In the genomic region with DNA sequence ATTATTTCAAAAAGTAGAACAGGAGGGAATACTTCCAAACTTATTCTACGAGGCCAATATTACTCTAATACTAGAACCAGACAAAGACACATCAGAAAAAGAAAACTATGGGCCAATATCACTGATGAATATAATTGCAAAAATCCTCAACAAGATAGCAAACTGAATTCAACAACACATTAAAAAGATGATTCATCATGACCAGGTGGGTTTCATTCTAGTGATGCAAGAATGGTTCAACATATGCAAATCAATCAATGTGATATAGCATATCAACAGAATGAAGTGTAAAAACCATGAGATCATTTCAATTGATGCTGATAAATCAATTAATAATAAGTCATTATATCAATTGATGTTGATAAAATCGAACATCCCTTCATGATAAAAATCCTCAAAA, we compare ENCODE assay signal across 21 cellular contexts. TPM values are rescaled to one million over a fixed set of nuclear protein-coding genes. Genes with fewer than 3 reads are reported as not detected.
DNase-seq lines count a peak whose midpoint lies in the region; ATAC-seq and TF ChIP-seq lines count a peak whose summit lies in the region.
"Had no signal": no experiment of that assay in that cellular context is flagged by ENCODE, and none has a peak within 500 bp of the region (broad histone marks: within the 10 kb centered on the region; RNA-seq: fewer than 3 reads in every experiment).

No MANE protein-coding gene starts in this region.

- H4K91ac ChIP-seq in trophoblast cell (ENCODE audit: low read depth, low read length) = no peak overlapping the region

- H3K4me1 ChIP-seq in mammary epithelial cell (ENCODE audit: insufficient read depth, low read length) (no peaks in the 10 kb centered on the region), breast epithelium (no peaks in the 10 kb centered on the region), trophoblast cell (ENCODE audit: control insufficient read depth in 1 of 2, insufficient read depth in 2 of 2, low read length in 2 of 2) (no peaks in the 10 kb centered on the region)

- no peak overlapping the region for H4K12ac ChIP-seq in trophoblast cell (ENCODE audit: low read depth, low read length)

- no peaks in the 10 kb centered on the region for H3K79me1 ChIP-seq in trophoblast cell (ENCODE audit: low read length)

- H2BK5ac ChIP-seq in trophoblast cell (ENCODE audit: low read depth, low read length, poor library complexity) = no peak overlapping the region

- no peak overlapping the region for H2AK5ac ChIP-seq in trophoblast cell (ENCODE audit: low read length)

- no peak overlapping the region for H3K23ac ChIP-seq in trophoblast cell (ENCODE audit: low read length)

- H2BK120ac ChIP-seq in trophoblast cell (ENCODE audit: insufficient read depth, low read length, poor library complexity) = no peak overlapping the region

- in situ Hi-C loops in mammary epithelial cell (cut with MboI; ENCODE audit: low sequenced_read_pairs in 2 of 2) = loop anchor here in 1 of 2 donors (10.0 kb wide), 2 partner anchors 176 to 596 kb away; no protein-coding TSS in a partner anchor

- dilution Hi-C loops in mammary epithelial cell (cut with HindIII; ENCODE audit: low sequenced_read_pairs) = loop anchor here (25.0 kb wide), 1 partner anchor 461 kb away; no protein-coding TSS in a partner anchor

- no TSS peak for BruUV-seq in mammary epithelial cell (replicated peaks; lab: Mats Ljungman, UMichigan)

- H3K18ac ChIP-seq in trophoblast cell (ENCODE audit: low read length) = no peak overlapping the region

- H3K9me3 ChIP-seq in mammary epithelial cell (replicated peaks; ENCODE audit: insufficient read depth, low read length) (no peaks in the 10 kb centered on the region), breast epithelium (no peaks in the 10 kb centered on the region), trophoblast cell (ENCODE audit: insufficient read depth, low read depth, low read length) (peaks cover 2% of the 10 kb centered on the region)

- H4K8ac ChIP-seq in trophoblast cell (ENCODE audit: low read depth, low read length) = no peak overlapping the region

- intact Hi-C loops in mammary epithelial cell (cut with micrococcal nuclease) = loop anchor here (10.0 kb wide), 2 partner anchors 526 to 1886 kb away; no protein-coding TSS in a partner anchor
- intact Hi-C loops in breast epithelium (cut with DNase I; ENCODE audit: low total_unique reads) = no loop called here

- CTCF ChIA-PET in mammary epithelial cell (lab: Charles Lee; ENCODE audit: low non-redundant PET) = no interaction called here

- H3K27me3 ChIP-seq in mammary epithelial cell (ENCODE audit: insufficient read depth, low read length) = no peaks in the 10 kb centered on the region
- H3K27me3 ChIP-seq in breast epithelium = no peaks in the 10 kb centered on the region
- no peaks in the 10 kb centered on the region for H3K27me3 ChIP-seq in trophoblast cell (ENCODE audit: insufficient read depth, low read length)

- TF ChIP-seq CTCF in mammary epithelial cell (conservative IDR thresholded peaks at IDR 0.05 in 1 of 2, IDR thresholded peaks at IDR 0.05 in 1 of 2; ENCODE audit: extremely low read depth in 1 of 2, insufficient read depth in 1 of 2, low read depth in 1 of 2, low read length in 2 of 2) (no peak), breast epithelium (IDR thresholded peaks at IDR 0.05) (no peak), epithelial cell of esophagus (IDR thresholded peaks at IDR 0.05; ENCODE audit: insufficient read depth, low read depth, low read length, missing control alignments) (no peak)

- no peak overlapping the region for H2AFZ ChIP-seq in mammary epithelial cell (ENCODE audit: low read depth, low read length)
- H2AFZ ChIP-seq in trophoblast cell (ENCODE audit: insufficient read depth, low read length, poor library complexity) = no peak overlapping the region

- no peak overlapping the region for H3K4me2 ChIP-seq in mammary epithelial cell (ENCODE audit: insufficient read depth, low read depth, low read length)
- H3K4me2 ChIP-seq in trophoblast cell (ENCODE audit: low read length) = no peak overlapping the region

- TF ChIP-seq POLR2A in breast epithelium (IDR thresholded peaks at IDR 0.05) = no peak

- WGBS in mammary epithelial cell (ENCODE audit: low coverage, missing lambda C conversion rate) = 79% methylated on average over 2 of the region's 2 CpGs
- WGBS in trophoblast cell (ENCODE audit: extremely low coverage, insufficient coverage, insufficient read length) = no CpG with 5 or more reads among the region's 2 CpGs

- H4K20me1 ChIP-seq in mammary epithelial cell (ENCODE audit: insufficient read depth, low read length) = no peaks in the 10 kb centered on the region

- H3K4ac ChIP-seq in trophoblast cell (ENCODE audit: low read depth, low read length) = no peak overlapping the region

- H3K27ac ChIP-seq in mammary epithelial cell (ENCODE audit: insufficient read depth, low read depth, low read length) = no peak overlapping the region
- H3K27ac ChIP-seq in breast epithelium = no peak overlapping the region
- H3K27ac ChIP-seq in trophoblast cell (ENCODE audit: low read depth, low read length) = no peak overlapping the region
- H3K27ac ChIP-seq: RWPE1, SK-N-MC had no signal

- DNase-seq in mammary epithelial cell = peak; percentile 57
- DNase-seq in breast epithelium (ENCODE audit: low spot score in 2 of 2) = no peak
- DNase-seq in HS-5 (ENCODE audit: low read depth) = peak; percentile 40
- peak; percentile 64 for DNase-seq in epithelial cell of esophagus (ENCODE audit: low read depth)
- DNase-seq in trophoblast cell = no peak
- no peak for DNase-seq in NOMO-1 treated with DMSO at 0.1 percent for 48 hours (lab: John Stamatoyannopoulos, UW; ENCODE audit: unreplicated experiment)
- DNase-seq: CD4-positive, alpha-beta T cell; COR-L47; DMS79 treated with DMSO at 0.1 percent for 48 hours; H7; HFFc6; KG1; NCI-H1092 treated with DMSO at 0.1 percent for 48 hours; NCI-H146; NCI-H2029; NCI-H2227 treated with DMSO at 0.1 percent for 48 hours; NCI-H510A; SHP77 treated with DMSO at 0.1 percent for 48 hours had no signal

- no peak overlapping the region for H3K14ac ChIP-seq in trophoblast cell (ENCODE audit: low read length)

- no peaks in the 10 kb centered on the region for H3K36me3 ChIP-seq in mammary epithelial cell (ENCODE audit: insufficient read depth, low read length)
- H3K36me3 ChIP-seq in breast epithelium = no peaks in the 10 kb centered on the region
- no peaks in the 10 kb centered on the region for H3K36me3 ChIP-seq in trophoblast cell (ENCODE audit: control insufficient read depth in 1 of 2, insufficient read depth in 2 of 2, low read length in 2 of 2)

- H3K4me3 ChIP-seq in mammary epithelial cell (replicated peaks in 1 of 3; ENCODE audit: insufficient read depth in 1 of 3, low read depth in 2 of 3, low read length in 3 of 3) = no peak overlapping the region
- no peak overlapping the region for H3K4me3 ChIP-seq in breast epithelium
- H3K4me3 ChIP-seq in epithelial cell of esophagus (ENCODE audit: low read length) = no peak overlapping the region
- H3K4me3 ChIP-seq in trophoblast cell (ENCODE audit: low read depth, low read length) = no peak overlapping the region
- H3K4me3 ChIP-seq: SK-N-MC had no signal

- no peak overlapping the region for H3K9ac ChIP-seq in mammary epithelial cell (ENCODE audit: insufficient read depth, low read length)
- H3K9ac ChIP-seq in trophoblast cell (ENCODE audit: low read length) = no peak overlapping the region

- H3K79me2 ChIP-seq in mammary epithelial cell (ENCODE audit: insufficient read depth, low read length) (no peaks in the 10 kb centered on the region), trophoblast cell (ENCODE audit: control insufficient read depth, insufficient read depth, low read length, poor library complexity) (no peaks in the 10 kb centered on the region)

- no peak for ATAC-seq in HG02588 (IDR thresholded peaks at IDR 0.05; ENCODE audit: unreplicated experiment)

- no peak overlapping the region for H2BK12ac ChIP-seq in trophoblast cell (ENCODE audit: low read length)

RNA-seq across cellular contexts. Expression of a gene that starts 22.4 kb away (rescaled TPM):
- total RNA-seq in mammary epithelial cell = under 1 TPM; 0.83 to 0.94 TPM
- polyA plus RNA-seq in mammary epithelial cell = 0.37 TPM
- not detected for polyA minus RNA-seq in mammary epithelial cell
- 1 to 10 TPM; 1.9 to 5.9 (median 2.3) TPM for total RNA-seq in breast epithelium
- 0.32 and 0.45 TPM in 2 replicates for polyA plus RNA-seq in trophoblast cell (2013)

Comparison
In these comparisons a context has a peak if more than half of its experiments do, and no peak if none do; other contexts are left out.
1. DNase-seq: peak in mammary epithelial cell (single experiment), HS-5 (single experiment) and epithelial cell of esophagus (single experiment); none in breast epithelium (0 of 2), trophoblast cell (0 of 2) and NOMO-1 treated with DMSO at 0.1 percent for 48 hours (single experiment).